Comparison of ENCODE assay signal across 10 cellular contexts in genomic region chr12:53966385-53967133, GRCh38. TPM values are rescaled to one million over a fixed set of nuclear protein-coding genes. Genes with fewer than 3 reads are reported as not detected.
DNase-seq lines count a peak whose midpoint lies in the region; ATAC-seq and TF ChIP-seq lines count a peak whose summit lies in the region.
"Had no signal": no experiment of that assay in that cellular context is flagged by ENCODE, and none has a peak within 500 bp of the region (broad histone marks: within the 10 kb centered on the region; RNA-seq: fewer than 3 reads in every experiment).

No MANE protein-coding gene starts in this region.

- H3K36me3 ChIP-seq in left ventricle myocardium inferior: no peaks in the 10 kb centered on the region
- no peaks in the 10 kb centered on the region for H3K36me3 ChIP-seq in heart right ventricle
- H3K36me3 ChIP-seq: colonic mucosa had no signal

- H3K36me3 Mint-ChIP-seq in type B pancreatic cell: no peaks in the 10 kb centered on the region
- H3K36me3 Mint-ChIP-seq in activated T-helper 2 cell treated with anti-CD3 and anti-CD28 coated beads, Interferon-gamma antibody, Interleukin-2, Interleukin-4, amounts not matched to agents 10 μg/mL and 5 μg/mL and 100 μg/mL, durations not matched to agents 14 hours and 24 hours and 36 hours (ENCODE audit: low read depth): no peaks in the 10 kb centered on the region

- H3K9me3 Mint-ChIP-seq in type B pancreatic cell: no peaks in the 10 kb centered on the region
- no peaks in the 10 kb centered on the region for H3K9me3 Mint-ChIP-seq in activated T-helper 2 cell treated with anti-CD3 and anti-CD28 coated beads, Interferon-gamma antibody, Interleukin-2, Interleukin-4, amounts not matched to agents 10 μg/mL and 5 μg/mL and 100 μg/mL, durations not matched to agents 14 hours and 24 hours and 36 hours

- no peak overlapping the region for H3K27ac Mint-ChIP-seq in type B pancreatic cell
- H3K27ac Mint-ChIP-seq in activated T-helper 2 cell treated with anti-CD3 and anti-CD28 coated beads, Interferon-gamma antibody, Interleukin-2, Interleukin-4, amounts not matched to agents 10 μg/mL and 5 μg/mL and 100 μg/mL, durations not matched to agents 14 hours and 24 hours and 36 hours: no peak overlapping the region

- H3K27me3 ChIP-seq in left ventricle myocardium inferior (ENCODE audit: low read depth) (peaks cover 100% of the 10 kb centered on the region), heart right ventricle (peaks cover 61 to 100% (median 100%) of the 10 kb centered on the region in 7 donors)

- intact Hi-C loops in left ventricle myocardium inferior (cut with micrococcal nuclease): no loop called here
- intact Hi-C loops in heart right ventricle (cut with DNase I): no loop called here
- intact Hi-C loops in activated T-helper 2 cell treated with anti-CD3 and anti-CD28 coated beads, Interferon-gamma antibody, Interleukin-2, Interleukin-4, amounts not matched to agents 10 μg/mL and 5 μg/mL and 100 μg/mL, durations not matched to agents 14 hours and 24 hours and 36 hours (cut with micrococcal nuclease): loop anchor here (5.0 kb wide), 2 partner anchors 36 to 86 kb away; partner anchors contain the start of genes HOXC4 and HOXC9

- no peak for DNase-seq in left ventricle myocardium inferior
- DNase-seq in heart right ventricle: no peak
- DNase-seq in left kidney (ENCODE audit: low read depth, low spot score): peak; percentile 69
- DNase-seq in type B pancreatic cell (ENCODE audit: extremely low spot score, unreplicated experiment): no peak
- DNase-seq in activated T-helper 2 cell treated with anti-CD3 and anti-CD28 coated beads, Interferon-gamma antibody, Interleukin-2, Interleukin-4, amounts not matched to agents 10 μg/mL and 5 μg/mL and 100 μg/mL, durations not matched to agents 14 hours and 24 hours and 36 hours (ENCODE audit: low spot score): no peak
- DNase-seq in NCI-H526 treated with DMSO at 0.1 percent for 48 hours (lab: John Stamatoyannopoulos, UW): no peak
- DNase-seq: colonic mucosa, hippocampal formation, NCI-H226 had no signal

- H3K4me1 Mint-ChIP-seq in type B pancreatic cell (ENCODE audit: unreplicated experiment): peaks cover 12% of the 10 kb centered on the region
- peaks cover 4% of the 10 kb centered on the region for H3K4me1 Mint-ChIP-seq in activated T-helper 2 cell treated with anti-CD3 and anti-CD28 coated beads, Interferon-gamma antibody, Interleukin-2, Interleukin-4, amounts not matched to agents 10 μg/mL and 5 μg/mL and 100 μg/mL, durations not matched to agents 14 hours and 24 hours and 36 hours (ENCODE audit: low read depth)

- H3K4me1 ChIP-seq in left ventricle myocardium inferior: peaks cover 14% of the 10 kb centered on the region
- peaks cover 0 to 17% (median 4%) of the 10 kb centered on the region in 9 donors for H3K4me1 ChIP-seq in heart right ventricle
- H3K4me1 ChIP-seq: colonic mucosa had no signal

- H3K27me3 Mint-ChIP-seq in type B pancreatic cell: peaks cover 100% of the 10 kb centered on the region
- H3K27me3 Mint-ChIP-seq in activated T-helper 2 cell treated with anti-CD3 and anti-CD28 coated beads, Interferon-gamma antibody, Interleukin-2, Interleukin-4, amounts not matched to agents 10 μg/mL and 5 μg/mL and 100 μg/mL, durations not matched to agents 14 hours and 24 hours and 36 hours (ENCODE audit: low read depth): peaks cover 92% of the 10 kb centered on the region

- H3K9me3 ChIP-seq in left ventricle myocardium inferior (replicated peaks) (no peaks in the 10 kb centered on the region), heart right ventricle (no peaks in the 10 kb centered on the region)
- H3K9me3 ChIP-seq: colonic mucosa had no signal

- WGBS in heart right ventricle, 2 donors: 6 to 7% methylated on average over 36 of the region's 36 CpGs

- peak overlapping the region; percentile 3 for H3K4me3 ChIP-seq in left ventricle myocardium inferior
- H3K4me3 ChIP-seq in heart right ventricle: no peak overlapping the region
- H3K4me3 ChIP-seq: colonic mucosa had no signal

- peak overlapping the region; percentile 75 for H3K4me3 Mint-ChIP-seq in type B pancreatic cell
- H3K4me3 Mint-ChIP-seq in activated T-helper 2 cell treated with anti-CD3 and anti-CD28 coated beads, Interferon-gamma antibody, Interleukin-2, Interleukin-4, amounts not matched to agents 10 μg/mL and 5 μg/mL and 100 μg/mL, durations not matched to agents 14 hours and 24 hours and 36 hours (ENCODE audit: low read depth): no peak overlapping the region

- H3K27ac ChIP-seq in left ventricle myocardium inferior (replicated peaks) (no peak overlapping the region), heart right ventricle (no peak overlapping the region)
- H3K27ac ChIP-seq: C4-2B, colonic mucosa had no signal

- no peak for TF ChIP-seq CTCF in left ventricle myocardium inferior (IDR thresholded peaks at IDR 0.05; ENCODE audit: borderline replicate concordance)
- TF ChIP-seq CTCF in heart right ventricle (IDR thresholded peaks at IDR 0.05): no peak
- TF ChIP-seq CTCF in type B pancreatic cell (conservative IDR thresholded peaks at IDR 0.05): no peak

- ATAC-seq in heart right ventricle: no peak

RNA-seq across cellular contexts. Expression of gene HOXC11, which starts 6.4 kb away (rescaled TPM):
- not detected for total RNA-seq in left ventricle myocardium inferior
- total RNA-seq in heart right ventricle: not detected
- polyA plus RNA-seq in heart right ventricle: not detected
- total RNA-seq in type B pancreatic cell (ENCODE audit: low replicate concordance): 0.12 TPM in 1 of 2 replicates, not detected in the other
- total RNA-seq in activated T-helper 2 cell treated with anti-CD3 and anti-CD28 coated beads, Interferon-gamma antibody, Interleukin-2, Interleukin-4, amounts not matched to agents 10 μg/mL and 5 μg/mL and 100 μg/mL, durations not matched to agents 14 hours and 24 hours and 36 hours: not detected in 2 replicates
- total RNA-seq: colonic mucosa had no signal

RNA-seq across cellular contexts. Expression of gene HOTAIR, which starts 8.2 kb away (rescaled TPM):
- total RNA-seq in left ventricle myocardium inferior (not detected), heart right ventricle (not detected), type B pancreatic cell (ENCODE audit: low replicate concordance) (not detected in 2 replicates)
- polyA plus RNA-seq in heart right ventricle: not detected
- not detected in 2 replicates for total RNA-seq in activated T-helper 2 cell treated with anti-CD3 and anti-CD28 coated beads, Interferon-gamma antibody, Interleukin-2, Interleukin-4, amounts not matched to agents 10 μg/mL and 5 μg/mL and 100 μg/mL, durations not matched to agents 14 hours and 24 hours and 36 hours
- total RNA-seq: colonic mucosa had no signal

RNA-seq across cellular contexts. Expression of gene HOXC12, which starts 11.9 kb away (rescaled TPM):
- total RNA-seq in left ventricle myocardium inferior: not detected
- total RNA-seq in heart right ventricle: not detected
- not detected for polyA plus RNA-seq in heart right ventricle
- not detected in 2 replicates for total RNA-seq in type B pancreatic cell (ENCODE audit: low replicate concordance)
- total RNA-seq in activated T-helper 2 cell treated with anti-CD3 and anti-CD28 coated beads, Interferon-gamma antibody, Interleukin-2, Interleukin-4, amounts not matched to agents 10 μg/mL and 5 μg/mL and 100 μg/mL, durations not matched to agents 14 hours and 24 hours and 36 hours: not detected in 2 replicates
- total RNA-seq: colonic mucosa had no signal

RNA-seq across cellular contexts. Expression of gene HOXC10, which starts 18.4 kb away (rescaled TPM):
- total RNA-seq in left ventricle myocardium inferior (not detected), heart right ventricle (not detected), type B pancreatic cell (ENCODE audit: low replicate concordance) (not detected in 2 replicates)
- not detected for polyA plus RNA-seq in heart right ventricle
- total RNA-seq in activated T-helper 2 cell treated with anti-CD3 and anti-CD28 coated beads, Interferon-gamma antibody, Interleukin-2, Interleukin-4, amounts not matched to agents 10 μg/mL and 5 μg/mL and 100 μg/mL, durations not matched to agents 14 hours and 24 hours and 36 hours: not detected in 2 replicates
- total RNA-seq: colonic mucosa had no signal

RNA-seq across cellular contexts. Expression of gene HOXC13, which starts 27.9 kb away (rescaled TPM):
- total RNA-seq in left ventricle myocardium inferior (not detected), heart right ventricle (not detected), type B pancreatic cell (ENCODE audit: low replicate concordance) (0.48 TPM in 1 of 2 replicates, not detected in the other)
- polyA plus RNA-seq in heart right ventricle: not detected
- not detected in 2 replicates for total RNA-seq in activated T-helper 2 cell treated with anti-CD3 and anti-CD28 coated beads, Interferon-gamma antibody, Interleukin-2, Interleukin-4, amounts not matched to agents 10 μg/mL and 5 μg/mL and 100 μg/mL, durations not matched to agents 14 hours and 24 hours and 36 hours
- total RNA-seq: colonic mucosa had no signal
